Comparison of ENCODE assay signal across 1 cellular context in the genomic region with DNA sequence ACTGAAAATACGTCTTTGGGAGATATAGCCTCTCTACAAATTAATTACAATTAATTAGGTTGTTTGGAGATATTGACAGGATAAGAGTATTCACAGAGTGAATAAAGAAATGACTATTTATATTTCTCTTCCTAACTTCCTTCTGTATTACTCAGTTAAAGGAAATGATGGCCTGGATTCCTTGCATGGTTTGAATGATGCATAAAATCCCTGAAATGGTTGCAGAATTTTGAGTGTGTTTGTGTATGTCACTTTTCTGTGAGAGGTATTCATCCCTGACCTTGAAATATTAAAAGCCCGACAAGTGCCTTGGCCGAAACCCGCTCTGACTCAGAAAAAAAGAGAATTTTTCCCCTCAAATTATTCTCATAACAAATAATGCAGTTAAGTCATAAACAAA.
TF ChIP-seq lines count a peak whose summit lies in the region.

No MANE protein-coding gene starts in this region.

TF ChIP-seq in endothelial cell of umbilical vein, 7 proteins besides CTCF, POLR2A, EP300 and RAD21 (continued from another document):
- TF ChIP-seq EZH2 (IDR thresholded peaks at IDR 0.05; ENCODE audit: borderline replicate concordance, low read depth, low read length, severe bottlenecking) (no peak), MYC (IDR thresholded peaks at IDR 0.05; ENCODE audit: low read depth, low read length) (no peak)
TF ChIP-seq in endothelial cell of umbilical vein: peak in this region for 0.
